ENCODE assay signal across 2 cellular contexts in the genomic region with DNA sequence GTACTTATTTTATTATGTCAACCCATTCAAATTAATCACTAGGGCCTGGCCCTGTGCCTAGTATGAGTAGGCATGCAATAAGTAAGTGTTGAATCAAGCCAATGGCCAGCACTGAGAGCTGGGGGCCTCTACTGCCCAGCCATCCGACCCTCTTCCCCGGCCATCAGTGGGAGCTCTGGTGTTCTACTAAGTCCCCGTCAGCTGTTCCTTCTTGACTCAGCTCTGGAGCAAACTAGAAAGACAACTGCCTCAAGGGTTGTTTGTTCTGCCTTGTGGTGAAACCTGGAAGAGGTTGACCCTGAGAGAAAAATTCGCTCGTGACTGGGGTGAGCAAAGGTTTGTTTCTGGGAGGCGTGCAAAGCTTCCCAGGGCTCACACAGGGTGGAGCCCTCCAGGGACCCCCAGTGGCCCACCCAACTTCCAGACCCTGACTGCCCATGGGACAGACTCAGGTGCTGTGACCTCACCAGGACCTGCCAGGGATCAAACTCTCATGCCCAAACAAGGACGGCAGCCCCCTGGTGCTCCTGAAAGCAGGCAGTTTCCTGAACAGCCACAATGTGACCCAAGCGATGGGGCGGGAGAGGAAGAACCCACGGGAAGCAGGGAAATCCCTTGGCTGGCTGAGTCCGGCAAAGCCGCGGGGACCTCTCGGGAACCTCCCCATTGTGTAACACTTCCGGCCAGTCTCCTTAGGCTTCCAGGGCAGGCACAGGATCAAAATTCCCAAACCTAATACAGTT.
A peak's percentile ranks its signal among the peaks of the same experiment; 100 is the strongest.
TF ChIP-seq lines count a peak whose summit lies in the region.

No MANE protein-coding gene starts in this region.

TF ChIP-seq in IMR-90, 13 proteins besides CTCF, POLR2A, EP300 and RAD21:
- TF ChIP-seq MAFK (IDR thresholded peaks at IDR 0.05; ENCODE audit: low read depth, low read length) (no peak), MXI1 (IDR thresholded peaks at IDR 0.05; ENCODE audit: borderline replicate concordance, low read depth, low read length) (no peak), RFX5 (IDR thresholded peaks at IDR 0.05; ENCODE audit: low read depth, low read length) (no peak), SMC3 (IDR thresholded peaks at IDR 0.05; ENCODE audit: low read depth, low read length) (no peak)
- TF ChIP-seq, protein P1, sequence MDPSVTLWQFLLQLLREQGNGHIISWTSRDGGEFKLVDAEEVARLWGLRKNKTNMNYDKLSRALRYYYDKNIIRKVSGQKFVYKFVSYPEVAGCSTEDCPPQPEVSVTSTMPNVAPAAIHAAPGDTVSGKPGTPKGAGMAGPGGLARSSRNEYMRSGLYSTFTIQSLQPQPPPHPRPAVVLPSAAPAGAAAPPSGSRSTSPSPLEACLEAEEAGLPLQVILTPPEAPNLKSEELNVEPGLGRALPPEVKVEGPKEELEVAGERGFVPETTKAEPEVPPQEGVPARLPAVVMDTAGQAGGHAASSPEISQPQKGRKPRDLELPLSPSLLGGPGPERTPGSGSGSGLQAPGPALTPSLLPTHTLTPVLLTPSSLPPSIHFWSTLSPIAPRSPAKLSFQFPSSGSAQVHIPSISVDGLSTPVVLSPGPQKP (IDR thresholded peaks at IDR 0.05; ENCODE audit: borderline replicate concordance, low read depth, low read length) = no peak

TF ChIP-seq in liver, 16 proteins besides CTCF, POLR2A, EP300 and RAD21:
- TF ChIP-seq, protein P2, sequence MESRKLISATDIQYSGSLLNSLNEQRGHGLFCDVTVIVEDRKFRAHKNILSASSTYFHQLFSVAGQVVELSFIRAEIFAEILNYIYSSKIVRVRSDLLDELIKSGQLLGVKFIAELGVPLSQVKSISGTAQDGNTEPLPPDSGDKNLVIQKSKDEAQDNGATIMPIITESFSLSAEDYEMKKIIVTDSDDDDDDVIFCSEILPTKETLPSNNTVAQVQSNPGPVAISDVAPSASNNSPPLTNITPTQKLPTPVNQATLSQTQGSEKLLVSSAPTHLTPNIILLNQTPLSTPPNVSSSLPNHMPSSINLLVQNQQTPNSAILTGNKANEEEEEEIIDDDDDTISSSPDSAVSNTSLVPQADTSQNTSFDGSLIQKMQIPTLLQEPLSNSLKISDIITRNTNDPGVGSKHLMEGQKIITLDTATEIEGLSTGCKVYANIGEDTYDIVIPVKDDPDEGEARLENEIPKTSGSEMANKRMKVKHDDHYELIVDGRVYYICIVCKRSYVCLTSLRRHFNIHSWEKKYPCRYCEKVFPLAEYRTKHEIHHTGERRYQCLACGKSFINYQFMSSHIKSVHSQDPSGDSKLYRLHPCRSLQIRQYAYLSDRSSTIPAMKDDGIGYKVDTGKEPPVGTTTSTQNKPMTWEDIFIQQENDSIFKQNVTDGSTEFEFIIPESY (IDR thresholded peaks at IDR 0.05) = no peak
- peak in 1 of 2 donors; percentile 27 for TF ChIP-seq HNF4A (conservative IDR thresholded peaks at IDR 0.05)
- peak; percentile 38 to 67 for TF ChIP-seq RXRA (IDR thresholded peaks at IDR 0.05)
- peak; percentile 86 for TF ChIP-seq NR2F2 (IDR thresholded peaks at IDR 0.05)
- TF ChIP-seq FOXA2 (IDR thresholded peaks at IDR 0.05) = no peak
- no peak for TF ChIP-seq JUND (IDR thresholded peaks at IDR 0.05)
- TF ChIP-seq GABPA (IDR thresholded peaks at IDR 0.05 in 1 of 2, conservative IDR thresholded peaks at IDR 0.05 in 1 of 2) = peak; percentile 45 to 63
- peak; percentile 50 for TF ChIP-seq SP1 (IDR thresholded peaks at IDR 0.05)
- TF ChIP-seq, protein P3, sequence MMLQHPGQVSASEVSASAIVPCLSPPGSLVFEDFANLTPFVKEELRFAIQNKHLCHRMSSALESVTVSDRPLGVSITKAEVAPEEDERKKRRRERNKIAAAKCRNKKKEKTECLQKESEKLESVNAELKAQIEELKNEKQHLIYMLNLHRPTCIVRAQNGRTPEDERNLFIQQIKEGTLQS (IDR thresholded peaks at IDR 0.05) = no peak
- TF ChIP-seq EGR1 (IDR thresholded peaks at IDR 0.05; ENCODE audit: low read depth in 2 of 2) = peak; percentile 37 to 67
- no peak for TF ChIP-seq HNF4G (IDR thresholded peaks at IDR 0.05)
- TF ChIP-seq, protein P4, sequence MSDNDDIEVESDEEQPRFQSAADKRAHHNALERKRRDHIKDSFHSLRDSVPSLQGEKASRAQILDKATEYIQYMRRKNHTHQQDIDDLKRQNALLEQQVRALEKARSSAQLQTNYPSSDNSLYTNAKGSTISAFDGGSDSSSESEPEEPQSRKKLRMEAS (IDR thresholded peaks at IDR 0.05) = no peak
- no peak for TF ChIP-seq FOXA1 (IDR thresholded peaks at IDR 0.05)
- TF ChIP-seq YY1 (IDR thresholded peaks at IDR 0.05) = no peak
TF ChIP-seq in liver: peak in this region for 6.
